In genomic region chr3:72550582-72551262, GRCh38 we compare ENCODE assay signal across 16 cellular contexts.
DNase-seq lines count a peak whose midpoint lies in the region; ATAC-seq, FAIRE-seq and TF ChIP-seq lines count a peak whose summit lies in the region.
"Had no signal": no experiment of that assay in that cellular context is flagged by ENCODE, and none has a peak within 500 bp of the region (broad histone marks: within the 10 kb centered on the region; RNA-seq: fewer than 3 reads in every experiment).

No MANE protein-coding gene starts in this region.

- ATAC-seq in HepG2 = no peak
- ATAC-seq in right lobe of liver = no peak
- ATAC-seq in HG02642 (IDR thresholded peaks at IDR 0.05; ENCODE audit: poor library complexity, unreplicated experiment) = peak; percentile 68
- ATAC-seq in GM12878 = peak; percentile 78
- ATAC-seq in GM18502 (IDR thresholded peaks at IDR 0.05; ENCODE audit: poor library complexity, unreplicated experiment) = no peak
- ATAC-seq: WTC11 had no signal

- RAD21 ChIA-PET in GM12878 (lab: Charles Lee; ENCODE audit: unreplicated experiment) = interaction anchor here (0.9 kb wide), 1 partner anchor 14 kb away, joined by 7 read pairs; no protein-coding TSS in a partner anchor

- 61% methylated on average over 4 of the region's 4 CpGs for WGBS in HepG2 (ENCODE audit: low lambda C conversion rate)
- 90% methylated on average over 4 of the region's 4 CpGs for WGBS in right lobe of liver (ENCODE audit: insufficient coverage, low coverage, low lambda C conversion rate, missing lambda C conversion rate)
- WGBS in GM12878 (ENCODE audit: insufficient coverage, insufficient replicate concordance, low lambda C conversion rate, missing lambda C conversion rate) = 31% methylated on average over 4 of the region's 4 CpGs
- 98% methylated on average over 4 of the region's 4 CpGs for WGBS in esophagus muscularis mucosa

- H3K27me3 ChIP-seq in HepG2 (ENCODE audit: control insufficient read depth in 1 of 2, insufficient read depth in 2 of 2, low read length in 2 of 2) = no peaks in the 10 kb centered on the region
- no peaks in the 10 kb centered on the region for H3K27me3 ChIP-seq in right lobe of liver
- no peaks in the 10 kb centered on the region for H3K27me3 ChIP-seq in GM12878 (replicated peaks in 1 of 2; ENCODE audit: control insufficient read depth in 2 of 2, insufficient read depth in 2 of 2, low read length in 1 of 2)
- H3K27me3 ChIP-seq in esophagus muscularis mucosa = no peaks in the 10 kb centered on the region
- H3K27me3 ChIP-seq: neural progenitor cell had no signal

- CTCF ChIA-PET in HepG2 (lab: Yijun Ruan, JAX; ENCODE audit: low intra/inter-chr PET ratio, low total read pairs) = no interaction called here
- CTCF ChIA-PET in GM12878 (lab: Yijun Ruan, JAX) = interaction anchor here (1.0 to 1.1 kb wide), 2 partner anchors 9 to 11 kb away, joined by 3 read pairs; no protein-coding TSS in a partner anchor

- no peak for TF ChIP-seq CTCF in HepG2 (CRISPR knock-in tag; IDR thresholded peaks at IDR 0.05)
- no peak for TF ChIP-seq CTCF in right lobe of liver (IDR thresholded peaks at IDR 0.05)
- no peak for TF ChIP-seq CTCF in GM12878 (IDR thresholded peaks at IDR 0.05 in 2 of 3, conservative IDR thresholded peaks at IDR 0.05 in 1 of 3; ENCODE audit: control insufficient read depth in 2 of 3, extremely low read depth in 1 of 3, insufficient read depth in 1 of 3, low read depth in 3 of 3, low read length in 3 of 3)
- TF ChIP-seq CTCF in esophagus muscularis mucosa (IDR thresholded peaks at IDR 0.05) = no peak

- H3K27ac ChIP-seq in HepG2 (ENCODE audit: extremely low read length, insufficient read depth, low read length) (no peak overlapping the region), right lobe of liver (no peak overlapping the region), GM12878 (ENCODE audit: control insufficient read depth, insufficient read depth) (no peak overlapping the region), esophagus muscularis mucosa (replicated peaks in 1 of 4) (no peak overlapping the region)
- H3K27ac ChIP-seq: neural progenitor cell had no signal

- H3K9me3 ChIP-seq in HepG2 (ENCODE audit: low read length) (no peaks in the 10 kb centered on the region), right lobe of liver (no peaks in the 10 kb centered on the region), GM12878 (replicated peaks; ENCODE audit: control insufficient read depth, insufficient read depth, low read length) (no peaks in the 10 kb centered on the region; the same call in 2 of the 3 replicates), esophagus muscularis mucosa (no peaks in the 10 kb centered on the region)

- H3K4me1 ChIP-seq in HepG2 (ENCODE audit: insufficient read depth, low read length) (peaks cover 33% of the 10 kb centered on the region), right lobe of liver (no peaks in the 10 kb centered on the region), GM12878 (ENCODE audit: control insufficient read depth, insufficient read depth, low read length) (peaks cover 9% of the 10 kb centered on the region), esophagus muscularis mucosa (no peaks in the 10 kb centered on the region)

- H2AFZ ChIP-seq in HepG2 (ENCODE audit: low read length) = no peak overlapping the region
- peak overlapping the region; percentile 92; the same call in 1 of the 2 replicates for H2AFZ ChIP-seq in GM12878 (ENCODE audit: control insufficient read depth, low read depth, low read length)
- H2AFZ ChIP-seq: neural progenitor cell had no signal

- H3K4me3 ChIP-seq in HepG2 (replicated peaks in 1 of 3; ENCODE audit: insufficient read depth in 1 of 3, low read depth in 2 of 3, low read length in 3 of 3) (no peak overlapping the region), right lobe of liver (no peak overlapping the region), GM12878 (no peak overlapping the region), esophagus muscularis mucosa (no peak overlapping the region)
- H3K4me3 ChIP-seq: neural progenitor cell had no signal

- H4K20me1 ChIP-seq in HepG2 (ENCODE audit: insufficient read depth, low read length) (no peaks in the 10 kb centered on the region), GM12878 (ENCODE audit: control insufficient read depth, insufficient read depth) (no peaks in the 10 kb centered on the region)

- H3K79me2 ChIP-seq in HepG2 (ENCODE audit: insufficient read depth, low read length) (no peaks in the 10 kb centered on the region), GM12878 (ENCODE audit: control insufficient read depth, insufficient read depth, low read length) (no peaks in the 10 kb centered on the region)

- peak overlapping the region; percentile 91; the same call in 1 of the 2 replicates for H3K4me2 ChIP-seq in HepG2 (ENCODE audit: low read depth, low read length)
- no peak overlapping the region for H3K4me2 ChIP-seq in GM12878 (ENCODE audit: control insufficient read depth, insufficient read depth)
- H3K4me2 ChIP-seq: neural progenitor cell had no signal

- TF ChIP-seq RAD21 in HepG2 (CRISPR knock-in tag; IDR thresholded peaks at IDR 0.05) = no peak
- no peak for TF ChIP-seq RAD21 in GM12878 (IDR thresholded peaks at IDR 0.05; ENCODE audit: insufficient read depth, low read depth, low read length)

- no peak for DNase-seq in HepG2 (ENCODE audit: low spot score)
- DNase-seq in right lobe of liver = no peak
- DNase-seq in GM12878 (ENCODE audit: low read depth, low spot score) = no peak
- DNase-seq in esophagus muscularis mucosa (ENCODE audit: extremely low spot score) = no peak
- no peak for DNase-seq in 8988T
- DNase-seq: AML-193, cortex of kidney, DMS53, GOT3, mammary epithelial cell, NCI-H2081 treated with DMSO at 0.1 percent for 48 hours had no signal

- H3K36me3 ChIP-seq in HepG2 (replicated peaks in 1 of 2; ENCODE audit: control insufficient read depth in 1 of 2, insufficient read depth in 2 of 2, low read length in 2 of 2) = no peaks in the 10 kb centered on the region
- H3K36me3 ChIP-seq in right lobe of liver = no peaks in the 10 kb centered on the region
- no peaks in the 10 kb centered on the region for H3K36me3 ChIP-seq in GM12878 (ENCODE audit: control insufficient read depth in 2 of 2, insufficient read depth in 2 of 2, low read length in 1 of 2)
- H3K36me3 ChIP-seq in esophagus muscularis mucosa = no peaks in the 10 kb centered on the region
- H3K36me3 ChIP-seq: neural progenitor cell had no signal

- BruUV-seq in HepG2 (replicated peaks; lab: Mats Ljungman, UMichigan) = no TSS peak
- no TSS peak for BruUV-seq in GM12878 (replicated peaks; lab: Mats Ljungman, UMichigan)

- H3K9ac ChIP-seq in HepG2 (ENCODE audit: insufficient read depth, low read depth, low read length) (no peak overlapping the region), GM12878 (ENCODE audit: control insufficient read depth, insufficient read depth, low read length) (no peak overlapping the region)
- H3K9ac ChIP-seq: neural progenitor cell had no signal

- TF ChIP-seq EP300 in HepG2 (IDR thresholded peaks at IDR 0.05; ENCODE audit: low read depth in 2 of 2, low read length in 2 of 2) = no peak
- no peak for TF ChIP-seq EP300 in HepG2 (CRISPR knock-in tag; IDR thresholded peaks at IDR 0.05; ENCODE audit: borderline replicate concordance)
- TF ChIP-seq EP300 in GM12878 (IDR thresholded peaks at IDR 0.05; ENCODE audit: borderline replicate concordance in 1 of 2, control insufficient read depth in 1 of 2, low read depth in 2 of 2, low read length in 2 of 2) = no peak
- TF ChIP-seq EP300 in esophagus muscularis mucosa (IDR thresholded peaks at IDR 0.05) = no peak

- TF ChIP-seq POLR2A in HepG2 (IDR thresholded peaks at IDR 0.05; ENCODE audit: insufficient read depth in 1 of 2, low read depth in 2 of 2, low read length in 2 of 2) (no peak), right lobe of liver (IDR thresholded peaks at IDR 0.05) (no peak), GM12878 (IDR thresholded peaks at IDR 0.05; ENCODE audit: low read depth, low read length) (no peak), esophagus muscularis mucosa (IDR thresholded peaks at IDR 0.05; ENCODE audit: low read depth) (no peak)

- no peak for FAIRE-seq in HepG2 (lab: Jason Lieb, UNC)
- no peak for FAIRE-seq in GM12878 (lab: Jason Lieb, UNC)
- FAIRE-seq: RCC 7860 had no signal

- in situ Hi-C loops in HepG2 (cut with HindIII; ENCODE audit: extremely low pct_ligation_motif_present, low pct_unique_long_range_greater_than_20kb) = no loop called here
- in situ Hi-C loops in GM12878 (cut with MboI) = no loop called here

- intact Hi-C loops in HepG2 (cut with micrococcal nuclease; ENCODE audit: unreplicated experiment) = no loop called here
- intact Hi-C loops in right lobe of liver (cut with DNase I) = no loop called here
- intact Hi-C loops in GM12878 (cut with micrococcal nuclease; ENCODE audit: unreplicated experiment) = no loop called here
- intact Hi-C loops in esophagus muscularis mucosa (cut with DNase I) = no loop called here

- POLR2A ChIA-PET in HepG2 (lab: Yijun Ruan, JAX) = interaction anchor here (0.6 kb wide), 1 partner anchor 43 kb away, joined by 4 read pairs; no protein-coding TSS in a partner anchor
- POLR2A ChIA-PET in GM12878 (lab: Charles Lee) = interaction anchor here (0.6 to 0.7 kb wide), 3 partner anchors 26 to 1003 kb away, joined by 3 to 6 read pairs (median 4); no protein-coding TSS in a partner anchor

- SMC1A ChIA-PET in GM12878 (lab: Charles Lee; ENCODE audit: uncharacterized antibody, unreplicated experiment) = interaction anchor here (0.8 to 1.6 kb wide), 5 partner anchors 12 to 78 kb away, joined by 3 to 5 read pairs (median 3); no protein-coding TSS in a partner anchor

TF ChIP-seq in HepG2, 621 proteins besides CTCF, POLR2A, EP300 and RAD21 (continues in another document):
- TF ChIP-seq ZSCAN29 (CRISPR knock-in tag; conservative IDR thresholded peaks at IDR 0.05) (no peak), NFIB (CRISPR knock-in tag; IDR thresholded peaks at IDR 0.05; ENCODE audit: borderline replicate concordance) (no peak), CHD2 (IDR thresholded peaks at IDR 0.05; ENCODE audit: low read depth, low read length) (no peak), ZNF580 (CRISPR knock-in tag; IDR thresholded peaks at IDR 0.05; ENCODE audit: borderline replicate concordance, low read depth) (no peak), NCOR1 (IDR thresholded peaks at IDR 0.05; ENCODE audit: borderline replicate concordance, low read length) (no peak)

TF ChIP-seq in GM12878, 131 proteins besides CTCF, POLR2A, EP300 and RAD21 (continues in another document):
- no peak for TF ChIP-seq MYB (IDR thresholded peaks at IDR 0.05; ENCODE audit: borderline replicate concordance, low read depth, low read length)
- no peak for TF ChIP-seq CHD1 (IDR thresholded peaks at IDR 0.05; ENCODE audit: low read depth, low read length)
- no peak for TF ChIP-seq ZSCAN29 (IDR thresholded peaks at IDR 0.05)
- TF ChIP-seq RAD51 (IDR thresholded peaks at IDR 0.05) = peak; percentile 56
- no peak for TF ChIP-seq PML (IDR thresholded peaks at IDR 0.05; ENCODE audit: low read length)

Comparison
In these comparisons a context has a peak if more than half of its experiments do, and no peak if none do; other contexts are left out.
1. ATAC-seq: peak in HG02642 (single experiment) and GM12878 (single experiment); none in HepG2 (single experiment), right lobe of liver (0 of 4) and GM18502 (single experiment).
2. Of the 75 proteins assayed by ChIP-seq in both HepG2 and GM12878: peak only in HepG2: none; only in GM12878: RAD51 and USF2; in both: none; in neither: 73.